In the genomic region with DNA sequence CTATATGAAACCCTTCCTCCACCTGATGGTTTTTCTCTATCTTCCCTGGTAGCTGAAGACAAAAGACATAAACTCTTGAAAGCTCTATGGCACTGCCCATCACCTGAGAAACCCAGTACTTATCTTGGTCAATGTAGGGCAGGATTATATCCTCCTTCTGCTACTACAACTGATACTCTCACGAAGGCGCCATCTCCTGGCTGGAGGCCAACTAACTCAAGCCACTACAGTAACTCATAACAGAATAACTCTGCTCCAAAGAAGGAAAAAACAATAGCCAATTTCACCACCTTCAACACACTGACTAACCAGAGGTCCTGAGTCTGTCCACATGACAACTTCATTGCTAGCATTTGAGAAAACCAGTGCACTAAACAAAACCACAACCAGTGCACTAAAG, we compare ENCODE assay signal across 29 cellular contexts.
DNase-seq lines count a peak whose midpoint lies in the region; ATAC-seq and TF ChIP-seq lines count a peak whose summit lies in the region.
"Had no signal": no experiment of that assay in that cellular context is flagged by ENCODE, and none has a peak within 500 bp of the region (broad histone marks: within the 10 kb centered on the region; RNA-seq: fewer than 3 reads in every experiment).

No MANE protein-coding gene starts in this region.

- no peak overlapping the region for H3K4me2 ChIP-seq in neural progenitor cell
- H3K4me2 ChIP-seq: smooth muscle cell had no signal

- no peak overlapping the region for H3K9ac ChIP-seq in neural progenitor cell

- H3K9me3 Mint-ChIP-seq in neural progenitor cell (peaks cover 17% of the 10 kb centered on the region), CD14-positive monocyte (peaks cover 0 to 10% (median 5%) of the 10 kb centered on the region in 7 donors)
- peaks cover 4% of the 10 kb centered on the region for H3K9me3 Mint-ChIP-seq in activated T-helper 1 cell treated with anti-CD3 and anti-CD28 coated beads, Interleukin-12 subunit alpha, Interleukin-12 subunit beta, Interleukin-2, Interleukin-4 antibody, amounts not matched to agents 30 ng/mL and 10 ng/mL and 1 ng/mL, durations not matched to agents 14 hours and 24 hours and 36 hours

- DNase-seq in cardiac muscle cell (ENCODE audit: low read depth in 1 of 2, low spot score in 1 of 2): no peak
- DNase-seq in left ventricle myocardium inferior: no peak
- peak; percentile 14 for DNase-seq in Jurkat, Clone E6-1 (ENCODE audit: low read depth, low spot score)
- no peak for DNase-seq in RWPE2 (ENCODE audit: low spot score)
- DNase-seq in neural progenitor cell (ENCODE audit: low spot score): no peak
- DNase-seq in CD14-positive monocyte (ENCODE audit: low spot score): no peak
- no peak for DNase-seq in activated T-helper 1 cell treated with anti-CD3 and anti-CD28 coated beads, Interleukin-12 subunit alpha, Interleukin-12 subunit beta, Interleukin-2, Interleukin-4 antibody, amounts not matched to agents 30 ng/mL and 10 ng/mL and 1 ng/mL, durations not matched to agents 14 hours and 24 hours and 36 hours (ENCODE audit: low spot score)
- DNase-seq: activated CD8-positive, alpha-beta memory T cell treated with anti-CD3 and anti-CD28 coated beads for 24 hours; activated T-cell treated with anti-CD3 and anti-CD28 coated beads, Interleukin-2, amount 50 U/mL, for 48 hours; CD4-positive, CD25-positive, alpha-beta regulatory T cell; cerebellar nuclear complex; foreskin keratinocyte; GF-D8; hypothalamus; NCI-H1048; NCI-H2029; occipital lobe; SHP77 treated with DMSO at 0.1 percent for 48 hours; stimulated activated CD4-positive, alpha-beta T cell treated with anti-CD3 and anti-CD28 coated beads, Interleukin-4, amount 100 ng/mL, for 24 hours; trophoblast cell had no signal

- no peaks in the 10 kb centered on the region for H3K36me3 ChIP-seq in cardiac muscle cell
- H3K36me3 ChIP-seq in left ventricle myocardium inferior: no peaks in the 10 kb centered on the region
- no peaks in the 10 kb centered on the region for H3K36me3 ChIP-seq in RWPE2 (ENCODE audit: low read depth)
- H3K36me3 ChIP-seq in neural progenitor cell: no peaks in the 10 kb centered on the region
- H3K36me3 ChIP-seq: ascending aorta had no signal

- H3F3A ChIP-seq in neural progenitor cell (ENCODE audit: low read depth): no peaks in the 10 kb centered on the region

- H3K4me3 Mint-ChIP-seq in neural progenitor cell: no peak overlapping the region
- no peak overlapping the region for H3K4me3 Mint-ChIP-seq in CD14-positive monocyte
- no peak overlapping the region for H3K4me3 Mint-ChIP-seq in activated T-helper 1 cell treated with anti-CD3 and anti-CD28 coated beads, Interleukin-12 subunit alpha, Interleukin-12 subunit beta, Interleukin-2, Interleukin-4 antibody, amounts not matched to agents 30 ng/mL and 10 ng/mL and 1 ng/mL, durations not matched to agents 14 hours and 24 hours and 36 hours
- H3K4me3 Mint-ChIP-seq: activated naive CD4-positive, alpha-beta T cell treated with anti-CD3 and anti-CD28 coated beads, Interleukin-2, amount 50 U/mL, for 24 hours; CD4-positive, CD25-positive, alpha-beta regulatory T cell; IgD-negative memory B cell; stimulated activated naive CD8-positive, alpha-beta T cell treated with anti-CD3 and anti-CD28 coated beads, Interleukin-15, Interleukin-2, amounts not matched to agents 100 ng/mL and 50 ng/mL, for 24 hours had no signal

- H3K4me1 Mint-ChIP-seq in neural progenitor cell: peaks cover 7% of the 10 kb centered on the region
- H3K4me1 Mint-ChIP-seq in CD14-positive monocyte: peaks cover 2% of the 10 kb centered on the region
- H3K4me1 Mint-ChIP-seq in activated T-helper 1 cell treated with anti-CD3 and anti-CD28 coated beads, Interleukin-12 subunit alpha, Interleukin-12 subunit beta, Interleukin-2, Interleukin-4 antibody, amounts not matched to agents 30 ng/mL and 10 ng/mL and 1 ng/mL, durations not matched to agents 14 hours and 24 hours and 36 hours (ENCODE audit: low read depth): no peaks in the 10 kb centered on the region
- H3K4me1 Mint-ChIP-seq: activated naive CD4-positive, alpha-beta T cell treated with anti-CD3 and anti-CD28 coated beads, Interleukin-2, amount 50 U/mL, for 24 hours; CD4-positive, CD25-positive, alpha-beta regulatory T cell had no signal

- no peaks in the 10 kb centered on the region for H3K27me3 ChIP-seq in cardiac muscle cell
- no peaks in the 10 kb centered on the region for H3K27me3 ChIP-seq in left ventricle myocardium inferior (ENCODE audit: low read depth)
- peaks cover 3% of the 10 kb centered on the region for H3K27me3 ChIP-seq in RWPE2 (ENCODE audit: insufficient read depth, poor library complexity, severe bottlenecking)
- H3K27me3 ChIP-seq in neural progenitor cell: no peaks in the 10 kb centered on the region
- H3K27me3 ChIP-seq: ascending aorta had no signal

- no peaks in the 10 kb centered on the region for H3K79me2 ChIP-seq in neural progenitor cell (ENCODE audit: low read depth)

- no peak for ATAC-seq in RWPE2 (ENCODE audit: low read depth)
- no peak for ATAC-seq in HG02610 (IDR thresholded peaks at IDR 0.05; ENCODE audit: unreplicated experiment)
- ATAC-seq: foreskin keratinocyte had no signal

- no peaks in the 10 kb centered on the region for H4K20me1 ChIP-seq in neural progenitor cell (ENCODE audit: low read depth)

- H2AFZ ChIP-seq in neural progenitor cell (replicated peaks): no peak overlapping the region

- H3K27ac Mint-ChIP-seq in neural progenitor cell (peak overlapping the region; percentile 21), CD14-positive monocyte (no peak overlapping the region)
- no peak overlapping the region for H3K27ac Mint-ChIP-seq in activated T-helper 1 cell treated with anti-CD3 and anti-CD28 coated beads, Interleukin-12 subunit alpha, Interleukin-12 subunit beta, Interleukin-2, Interleukin-4 antibody, amounts not matched to agents 30 ng/mL and 10 ng/mL and 1 ng/mL, durations not matched to agents 14 hours and 24 hours and 36 hours
- H3K27ac Mint-ChIP-seq: activated naive CD4-positive, alpha-beta T cell treated with anti-CD3 and anti-CD28 coated beads, Interleukin-2, amount 50 U/mL, for 24 hours; CD4-positive, CD25-positive, alpha-beta regulatory T cell; stimulated activated naive CD8-positive, alpha-beta T cell treated with anti-CD3 and anti-CD28 coated beads, Interleukin-15, Interleukin-2, amounts not matched to agents 100 ng/mL and 50 ng/mL, for 24 hours had no signal

- H3K36me3 Mint-ChIP-seq in neural progenitor cell (no peaks in the 10 kb centered on the region), CD14-positive monocyte (no peaks in the 10 kb centered on the region)
- no peaks in the 10 kb centered on the region for H3K36me3 Mint-ChIP-seq in activated T-helper 1 cell treated with anti-CD3 and anti-CD28 coated beads, Interleukin-12 subunit alpha, Interleukin-12 subunit beta, Interleukin-2, Interleukin-4 antibody, amounts not matched to agents 30 ng/mL and 10 ng/mL and 1 ng/mL, durations not matched to agents 14 hours and 24 hours and 36 hours (ENCODE audit: low read depth)
- H3K36me3 Mint-ChIP-seq: activated naive CD4-positive, alpha-beta T cell treated with anti-CD3 and anti-CD28 coated beads, Interleukin-2, amount 50 U/mL, for 24 hours; CD4-positive, CD25-positive, alpha-beta regulatory T cell; IgD-negative memory B cell had no signal

- intact Hi-C loops in left ventricle myocardium inferior (cut with micrococcal nuclease): no loop called here
- intact Hi-C loops in CD14-positive monocyte (cut with micrococcal nuclease): no loop called here
- intact Hi-C loops in activated T-helper 1 cell treated with anti-CD3 and anti-CD28 coated beads, Interleukin-12 subunit alpha, Interleukin-12 subunit beta, Interleukin-2, Interleukin-4 antibody, amounts not matched to agents 30 ng/mL and 10 ng/mL and 1 ng/mL, durations not matched to agents 14 hours and 24 hours and 36 hours (cut with micrococcal nuclease): no loop called here

- H3K4me1 ChIP-seq in cardiac muscle cell (ENCODE audit: low read depth) (peaks cover 33% of the 10 kb centered on the region), left ventricle myocardium inferior (peaks cover 8% of the 10 kb centered on the region), RWPE2 (ENCODE audit: insufficient read depth, poor library complexity, severe bottlenecking) (no peaks in the 10 kb centered on the region), neural progenitor cell (peaks cover 8% of the 10 kb centered on the region)
- H3K4me1 ChIP-seq: ascending aorta, foreskin keratinocyte had no signal

- H3K27ac ChIP-seq in cardiac muscle cell (peak overlapping the region; percentile 52), left ventricle myocardium inferior (replicated peaks) (no peak overlapping the region), RWPE2 (ENCODE audit: poor library complexity, severe bottlenecking) (no peak overlapping the region), neural progenitor cell (no peak overlapping the region)
- H3K27ac ChIP-seq: ascending aorta, foreskin keratinocyte, HL-60, VCaP had no signal

- H3K4me3 ChIP-seq in cardiac muscle cell (no peak overlapping the region), left ventricle myocardium inferior (no peak overlapping the region), RWPE2 (ENCODE audit: severe bottlenecking) (no peak overlapping the region), neural progenitor cell (no peak overlapping the region)
- no peak overlapping the region for H3K4me3 ChIP-seq in Jurkat, Clone E6-1 (ENCODE audit: low read length)
- H3K4me3 ChIP-seq: ascending aorta, lung, smooth muscle cell had no signal

- H3K9me3 ChIP-seq in cardiac muscle cell (ENCODE audit: low read depth): no peaks in the 10 kb centered on the region
- H3K9me3 ChIP-seq in left ventricle myocardium inferior (replicated peaks): peaks cover 6% of the 10 kb centered on the region
- no peaks in the 10 kb centered on the region for H3K9me3 ChIP-seq in RWPE2 (ENCODE audit: severe bottlenecking)
- no peaks in the 10 kb centered on the region for H3K9me3 ChIP-seq in neural progenitor cell (ENCODE audit: low read depth)
- H3K9me3 ChIP-seq: ascending aorta had no signal

- TF ChIP-seq CTCF in cardiac muscle cell (IDR thresholded peaks at IDR 0.05; ENCODE audit: low read depth, low read length): no peak
- TF ChIP-seq CTCF in left ventricle myocardium inferior (IDR thresholded peaks at IDR 0.05; ENCODE audit: borderline replicate concordance): no peak
- peak; percentile 12 for TF ChIP-seq CTCF in RWPE2 (IDR thresholded peaks at IDR 0.05; ENCODE audit: poor library complexity, severe bottlenecking)
- peak; percentile 15 for TF ChIP-seq CTCF in neural progenitor cell (IDR thresholded peaks at IDR 0.05)
- no peak for TF ChIP-seq CTCF in CD14-positive monocyte (IDR thresholded peaks at IDR 0.05)

- no peaks in the 10 kb centered on the region for H3K27me3 Mint-ChIP-seq in neural progenitor cell (ENCODE audit: insufficient read depth, low read depth)
- peaks cover 0 to 2% (median 0%) of the 10 kb centered on the region in 3 donors for H3K27me3 Mint-ChIP-seq in CD14-positive monocyte (ENCODE audit: low read depth in 3 of 3)
- H3K27me3 Mint-ChIP-seq in activated T-helper 1 cell treated with anti-CD3 and anti-CD28 coated beads, Interleukin-12 subunit alpha, Interleukin-12 subunit beta, Interleukin-2, Interleukin-4 antibody, amounts not matched to agents 30 ng/mL and 10 ng/mL and 1 ng/mL, durations not matched to agents 14 hours and 24 hours and 36 hours (ENCODE audit: insufficient read depth): no peaks in the 10 kb centered on the region
- H3K27me3 Mint-ChIP-seq: activated naive CD4-positive, alpha-beta T cell treated with anti-CD3 and anti-CD28 coated beads, Interleukin-2, amount 50 U/mL, for 24 hours; CD4-positive, CD25-positive, alpha-beta regulatory T cell; IgD-negative memory B cell; stimulated activated naive CD8-positive, alpha-beta T cell treated with anti-CD3 and anti-CD28 coated beads, Interleukin-15, Interleukin-2, amounts not matched to agents 100 ng/mL and 50 ng/mL, for 24 hours had no signal

Comparison
In these comparisons a context has a peak if more than half of its experiments do, and no peak if none do; other contexts are left out.
1. CTCF ChIP-seq: peak in RWPE2 (single experiment) and neural progenitor cell (single experiment); none in cardiac muscle cell (single experiment), left ventricle myocardium inferior (single experiment) and CD14-positive monocyte (single experiment).